ENCODE assay signal across 1 cellular context in genomic region chr12:48142818-48143674, GRCh38.
A peak's percentile ranks its signal among the peaks of the same experiment; 100 is the strongest.
TF ChIP-seq lines count a peak whose summit lies in the region.

No MANE protein-coding gene starts in this region.

TF ChIP-seq in H1, 55 proteins besides CTCF, POLR2A, EP300 and RAD21:
- TF ChIP-seq SP4 (IDR thresholded peaks at IDR 0.05; ENCODE audit: low read length) (0 out of 2 replicates have a peak, but pooled peaks have one; percentile 25), KDM4A (IDR thresholded peaks at IDR 0.05; ENCODE audit: low read depth, low read length, severe bottlenecking) (no peak), CREB1 (IDR thresholded peaks at IDR 0.05) (no peak), SAP30 (IDR thresholded peaks at IDR 0.05; ENCODE audit: insufficient read depth, insufficient replicate concordance, low read length) (peak; percentile 92), GABPA (IDR thresholded peaks at IDR 0.05; ENCODE audit: borderline replicate concordance, insufficient read depth, low read length) (no peak), NANOG (IDR thresholded peaks at IDR 0.05; ENCODE audit: insufficient read depth, low read depth, low read length, poor library complexity, severe bottlenecking) (no peak), E2F6 (IDR thresholded peaks at IDR 0.05) (no peak), CEBPB (IDR thresholded peaks at IDR 0.05; ENCODE audit: low read depth, low read length) (no peak), RBBP5 (IDR thresholded peaks at IDR 0.05; ENCODE audit: borderline replicate concordance, low read depth, low read length) (no peak), GTF2F1 (IDR thresholded peaks at IDR 0.05; ENCODE audit: borderline replicate concordance, low read depth, low read length) (no peak), JUND (IDR thresholded peaks at IDR 0.05; ENCODE audit: low read length) (no peak), ATF2 (IDR thresholded peaks at IDR 0.05; ENCODE audit: low read length) (no peak), SIN3A (conservative IDR thresholded peaks at IDR 0.05 in 1 of 2, IDR thresholded peaks at IDR 0.05 in 1 of 2; ENCODE audit: low read depth in 1 of 2, low read length in 2 of 2) (peak; percentile 78 to 87; a peak in 2 of 4 replicates), POLR2AphosphoS5 (IDR thresholded peaks at IDR 0.05; ENCODE audit: low read depth, low read length) (no peak), HDAC2 (IDR thresholded peaks at IDR 0.05; ENCODE audit: borderline replicate concordance in 1 of 2, low read depth in 2 of 2, low read length in 2 of 2) (peak in 1 of 2 experiments; percentile 38; a peak in 1 of 4 replicates), NRF1 (IDR thresholded peaks at IDR 0.05; ENCODE audit: low read depth, low read length) (no peak), SIRT6 (IDR thresholded peaks at IDR 0.05; ENCODE audit: low read length) (no peak), TEAD4 (IDR thresholded peaks at IDR 0.05; ENCODE audit: low read depth, low read length) (peak; percentile 69; the same call in 1 of the 2 replicates), SP1 (IDR thresholded peaks at IDR 0.05; ENCODE audit: low read depth, low read length) (0 out of 2 replicates have a peak, but pooled peaks have one; percentile 5), TBP (IDR thresholded peaks at IDR 0.05; ENCODE audit: low read depth, low read length) (peak; percentile 29; the same call in 1 of the 2 replicates), TAF1 (IDR thresholded peaks at IDR 0.05; ENCODE audit: low read depth, low read length) (0 out of 2 replicates have a peak, but pooled peaks have one; percentile 20), CBX8 (IDR thresholded peaks at IDR 0.05; ENCODE audit: borderline replicate concordance, low read depth, low read length) (no peak), TAF7 (optimal IDR thresholded peaks at IDR 0.05; ENCODE audit: borderline replicate concordance, low read depth, low read length) (no peak)
- TF ChIP-seq, protein P1, sequence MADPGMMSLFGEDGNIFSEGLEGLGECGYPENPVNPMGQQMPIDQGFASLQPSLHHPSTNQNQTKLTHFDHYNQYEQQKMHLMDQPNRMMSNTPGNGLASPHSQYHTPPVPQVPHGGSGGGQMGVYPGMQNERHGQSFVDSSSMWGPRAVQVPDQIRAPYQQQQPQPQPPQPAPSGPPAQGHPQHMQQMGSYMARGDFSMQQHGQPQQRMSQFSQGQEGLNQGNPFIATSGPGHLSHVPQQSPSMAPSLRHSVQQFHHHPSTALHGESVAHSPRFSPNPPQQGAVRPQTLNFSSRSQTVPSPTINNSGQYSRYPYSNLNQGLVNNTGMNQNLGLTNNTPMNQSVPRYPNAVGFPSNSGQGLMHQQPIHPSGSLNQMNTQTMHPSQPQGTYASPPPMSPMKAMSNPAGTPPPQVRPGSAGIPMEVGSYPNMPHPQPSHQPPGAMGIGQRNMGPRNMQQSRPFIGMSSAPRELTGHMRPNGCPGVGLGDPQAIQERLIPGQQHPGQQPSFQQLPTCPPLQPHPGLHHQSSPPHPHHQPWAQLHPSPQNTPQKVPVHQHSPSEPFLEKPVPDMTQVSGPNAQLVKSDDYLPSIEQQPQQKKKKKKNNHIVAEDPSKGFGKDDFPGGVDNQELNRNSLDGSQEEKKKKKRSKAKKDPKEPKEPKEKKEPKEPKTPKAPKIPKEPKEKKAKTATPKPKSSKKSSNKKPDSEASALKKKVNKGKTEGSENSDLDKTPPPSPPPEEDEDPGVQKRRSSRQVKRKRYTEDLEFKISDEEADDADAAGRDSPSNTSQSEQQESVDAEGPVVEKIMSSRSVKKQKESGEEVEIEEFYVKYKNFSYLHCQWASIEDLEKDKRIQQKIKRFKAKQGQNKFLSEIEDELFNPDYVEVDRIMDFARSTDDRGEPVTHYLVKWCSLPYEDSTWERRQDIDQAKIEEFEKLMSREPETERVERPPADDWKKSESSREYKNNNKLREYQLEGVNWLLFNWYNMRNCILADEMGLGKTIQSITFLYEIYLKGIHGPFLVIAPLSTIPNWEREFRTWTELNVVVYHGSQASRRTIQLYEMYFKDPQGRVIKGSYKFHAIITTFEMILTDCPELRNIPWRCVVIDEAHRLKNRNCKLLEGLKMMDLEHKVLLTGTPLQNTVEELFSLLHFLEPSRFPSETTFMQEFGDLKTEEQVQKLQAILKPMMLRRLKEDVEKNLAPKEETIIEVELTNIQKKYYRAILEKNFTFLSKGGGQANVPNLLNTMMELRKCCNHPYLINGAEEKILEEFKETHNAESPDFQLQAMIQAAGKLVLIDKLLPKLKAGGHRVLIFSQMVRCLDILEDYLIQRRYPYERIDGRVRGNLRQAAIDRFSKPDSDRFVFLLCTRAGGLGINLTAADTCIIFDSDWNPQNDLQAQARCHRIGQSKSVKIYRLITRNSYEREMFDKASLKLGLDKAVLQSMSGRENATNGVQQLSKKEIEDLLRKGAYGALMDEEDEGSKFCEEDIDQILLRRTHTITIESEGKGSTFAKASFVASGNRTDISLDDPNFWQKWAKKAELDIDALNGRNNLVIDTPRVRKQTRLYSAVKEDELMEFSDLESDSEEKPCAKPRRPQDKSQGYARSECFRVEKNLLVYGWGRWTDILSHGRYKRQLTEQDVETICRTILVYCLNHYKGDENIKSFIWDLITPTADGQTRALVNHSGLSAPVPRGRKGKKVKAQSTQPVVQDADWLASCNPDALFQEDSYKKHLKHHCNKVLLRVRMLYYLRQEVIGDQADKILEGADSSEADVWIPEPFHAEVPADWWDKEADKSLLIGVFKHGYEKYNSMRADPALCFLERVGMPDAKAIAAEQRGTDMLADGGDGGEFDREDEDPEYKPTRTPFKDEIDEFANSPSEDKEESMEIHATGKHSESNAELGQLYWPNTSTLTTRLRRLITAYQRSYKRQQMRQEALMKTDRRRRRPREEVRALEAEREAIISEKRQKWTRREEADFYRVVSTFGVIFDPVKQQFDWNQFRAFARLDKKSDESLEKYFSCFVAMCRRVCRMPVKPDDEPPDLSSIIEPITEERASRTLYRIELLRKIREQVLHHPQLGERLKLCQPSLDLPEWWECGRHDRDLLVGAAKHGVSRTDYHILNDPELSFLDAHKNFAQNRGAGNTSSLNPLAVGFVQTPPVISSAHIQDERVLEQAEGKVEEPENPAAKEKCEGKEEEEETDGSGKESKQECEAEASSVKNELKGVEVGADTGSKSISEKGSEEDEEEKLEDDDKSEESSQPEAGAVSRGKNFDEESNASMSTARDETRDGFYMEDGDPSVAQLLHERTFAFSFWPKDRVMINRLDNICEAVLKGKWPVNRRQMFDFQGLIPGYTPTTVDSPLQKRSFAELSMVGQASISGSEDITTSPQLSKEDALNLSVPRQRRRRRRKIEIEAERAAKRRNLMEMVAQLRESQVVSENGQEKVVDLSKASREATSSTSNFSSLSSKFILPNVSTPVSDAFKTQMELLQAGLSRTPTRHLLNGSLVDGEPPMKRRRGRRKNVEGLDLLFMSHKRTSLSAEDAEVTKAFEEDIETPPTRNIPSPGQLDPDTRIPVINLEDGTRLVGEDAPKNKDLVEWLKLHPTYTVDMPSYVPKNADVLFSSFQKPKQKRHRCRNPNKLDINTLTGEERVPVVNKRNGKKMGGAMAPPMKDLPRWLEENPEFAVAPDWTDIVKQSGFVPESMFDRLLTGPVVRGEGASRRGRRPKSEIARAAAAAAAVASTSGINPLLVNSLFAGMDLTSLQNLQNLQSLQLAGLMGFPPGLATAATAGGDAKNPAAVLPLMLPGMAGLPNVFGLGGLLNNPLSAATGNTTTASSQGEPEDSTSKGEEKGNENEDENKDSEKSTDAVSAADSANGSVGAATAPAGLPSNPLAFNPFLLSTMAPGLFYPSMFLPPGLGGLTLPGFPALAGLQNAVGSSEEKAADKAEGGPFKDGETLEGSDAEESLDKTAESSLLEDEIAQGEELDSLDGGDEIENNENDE (IDR thresholded peaks at IDR 0.05; ENCODE audit: insufficient replicate concordance, low read length), result peak; percentile 67
